Comparison of ENCODE assay signal across 10 cellular contexts in genomic region chr5:159179556-159180305, GRCh38. TPM values are rescaled to one million over a fixed set of nuclear protein-coding genes. Genes with fewer than 3 reads are reported as not detected.
DNase-seq lines count a peak whose midpoint lies in the region; ATAC-seq, FAIRE-seq and TF ChIP-seq lines count a peak whose summit lies in the region.
"Had no signal": no experiment of that assay in that cellular context is flagged by ENCODE, and none has a peak within 500 bp of the region (broad histone marks: within the 10 kb centered on the region; RNA-seq: fewer than 3 reads in every experiment).

No MANE protein-coding gene starts in this region.

- H2BK20ac ChIP-seq in IMR-90 (ENCODE audit: low read depth, low read length), result peak overlapping the region; percentile 86

- BruUV-seq in IMR-90 (replicated peaks; lab: Mats Ljungman, UMichigan), result TSS peak; percentile 92
- BruUV-seq in K562 (replicated peaks; lab: Mats Ljungman, UMichigan), result no TSS peak

- H3K4me3 ChIP-seq in IMR-90 (ENCODE audit: insufficient read depth, low read depth, low read length) (no peak overlapping the region), K562 (no peak overlapping the region)

- in situ Hi-C loops in IMR-90 (cut with MboI; ENCODE audit: low sequenced_read_pairs), result loop anchor here (25.0 kb wide), 1 partner anchor 1617 kb away; no protein-coding TSS in a partner anchor
- in situ Hi-C loops in K562 (cut with MboI), result no loop called here

- no peak for TF ChIP-seq EP300 in K562 (IDR thresholded peaks at IDR 0.05; ENCODE audit: low read length)

- H3K27me3 ChIP-seq in IMR-90 (ENCODE audit: control insufficient read depth, insufficient read depth, low read length) (no peaks in the 10 kb centered on the region), K562 (ENCODE audit: control insufficient read depth in 2 of 2, insufficient read depth in 2 of 2, low read length in 2 of 2) (no peaks in the 10 kb centered on the region)

- peak overlapping the region; percentile 95 for H2AK5ac ChIP-seq in IMR-90 (ENCODE audit: low read depth, low read length)

- peak overlapping the region; percentile 70 to 92 for H4K8ac ChIP-seq in IMR-90 (ENCODE audit: low read depth in 2 of 2, low read length in 2 of 2)

- H2BK15ac ChIP-seq in IMR-90 (ENCODE audit: low read depth, low read length), result peak overlapping the region; percentile 96

- intact Hi-C loops in CD14-positive monocyte (cut with micrococcal nuclease) (no loop called here), IMR-90 (cut with micrococcal nuclease) (no loop called here), K562 (cut with micrococcal nuclease) (loop anchor here (2.0 kb wide), 1 partner anchor 27 kb away; no protein-coding TSS in a partner anchor)

- peak overlapping the region; percentile 100 for H3K18ac ChIP-seq in IMR-90 (ENCODE audit: low read depth, low read length)

- H3K36me3 ChIP-seq in IMR-90 (ENCODE audit: control insufficient read depth, insufficient read depth, low read length), result peaks cover 6% of the 10 kb centered on the region
- H3K36me3 ChIP-seq in K562 (ENCODE audit: control insufficient read depth, insufficient read depth, low read length), result peaks cover 64% of the 10 kb centered on the region; the same call in 2 of the 3 replicates

- H3K9me3 ChIP-seq in IMR-90 (ENCODE audit: control insufficient read depth, insufficient read depth, low read length), result no peaks in the 10 kb centered on the region
- no peaks in the 10 kb centered on the region for H3K9me3 ChIP-seq in K562 (replicated peaks; ENCODE audit: control insufficient read depth, insufficient read depth, low read depth, low read length)

- no peak for FAIRE-seq in K562 (lab: Jason Lieb, UNC)

- peaks cover 17 to 36% of the 10 kb centered on the region in 2 experiments for H3K79me1 ChIP-seq in IMR-90 (ENCODE audit: low read depth in 1 of 2, low read length in 2 of 2)

- 100% methylated on average over 1 of the region's 3 CpGs; no CpG with 5 or more reads in 1 of the 2 experiments for WGBS in IMR-90 (ENCODE audit: extremely low coverage in 2 of 2, insufficient read length in 1 of 2), 2 experiments
- WGBS in K562 (ENCODE audit: insufficient coverage, low coverage, missing lambda C conversion rate), result 23% methylated on average over 3 of the region's 3 CpGs

- peaks cover 57% of the 10 kb centered on the region for H3K79me2 ChIP-seq in K562 (ENCODE audit: control insufficient read depth, insufficient read depth, low read length)
- H3K79me2 ChIP-seq: parathyroid adenoma had no signal

- H3K27me3 Mint-ChIP-seq in CD14-positive monocyte (ENCODE audit: low read depth in 3 of 3), result no peaks in the 10 kb centered on the region
- no peaks in the 10 kb centered on the region for H3K27me3 Mint-ChIP-seq in nephron (ENCODE audit: low read depth)

- H3K23ac ChIP-seq in IMR-90 (ENCODE audit: low read depth, low read length), result peak overlapping the region; percentile 47

- H3K36me3 Mint-ChIP-seq in CD14-positive monocyte (peaks cover 50 to 58% of the 10 kb centered on the region in 2 donors), nephron (ENCODE audit: low read depth) (peaks cover 38% of the 10 kb centered on the region)

- TF ChIP-seq POLR2A in IMR-90 (IDR thresholded peaks at IDR 0.05; ENCODE audit: low read depth, low read length) (no peak), K562 (conservative IDR thresholded peaks at IDR 0.05) (no peak)

- H3K9ac ChIP-seq in IMR-90 (ENCODE audit: low read depth, low read length) (peak overlapping the region; percentile 66), K562 (ENCODE audit: insufficient read depth in 1 of 2, low read depth in 2 of 2, low read length in 2 of 2) (no peak overlapping the region)
- H3K9ac ChIP-seq: parathyroid adenoma had no signal

- peaks cover 7% of the 10 kb centered on the region; the same call in 1 of the 2 replicates for H3K9me1 ChIP-seq in IMR-90 (ENCODE audit: insufficient read depth, low read length)
- H3K9me1 ChIP-seq in K562 (ENCODE audit: control insufficient read depth, insufficient read depth, low read length), result no peaks in the 10 kb centered on the region

- H3K4me1 Mint-ChIP-seq in CD14-positive monocyte, result peaks cover 21% of the 10 kb centered on the region
- peaks cover 27% of the 10 kb centered on the region for H3K4me1 Mint-ChIP-seq in nephron

- TF ChIP-seq CTCF in CD14-positive monocyte (IDR thresholded peaks at IDR 0.05) (no peak), IMR-90 (conservative IDR thresholded peaks at IDR 0.05; ENCODE audit: low read depth, low read length) (no peak), K562 (IDR thresholded peaks at IDR 0.05 in 2 of 3, conservative IDR thresholded peaks at IDR 0.05 in 1 of 3; ENCODE audit: insufficient read depth in 2 of 3, low read depth in 1 of 3, low read length in 3 of 3) (no peak), nephron (IDR thresholded peaks at IDR 0.05; ENCODE audit: unreplicated experiment in 3 of 3) (no peak), omental fat pad (IDR thresholded peaks at IDR 0.05) (no peak)

- CTCF ChIA-PET in IMR-90 (lab: Yijun Ruan, JAX) (no interaction called here), K562 (lab: Yijun Ruan, JAX; ENCODE audit: low intra/inter-chr PET ratio) (interaction anchor here (1.3 kb wide), 1 partner anchor 138 kb away, joined by 3 read pairs; no protein-coding TSS in a partner anchor)

- TF ChIP-seq RAD21 in IMR-90 (IDR thresholded peaks at IDR 0.05; ENCODE audit: low read length) (no peak), K562 (CRISPR knock-in tag; conservative IDR thresholded peaks at IDR 0.05 in 1 of 2, IDR thresholded peaks at IDR 0.05 in 1 of 2) (no peak)

- dilution Hi-C loops in IMR-90 (cut with HindIII; ENCODE audit: low sequenced_read_pairs, unreplicated experiment), result no loop called here

- H2BK5ac ChIP-seq in IMR-90 (ENCODE audit: low read depth, low read length, poor library complexity, severe bottlenecking), result peak overlapping the region; percentile 97

- no peak for ATAC-seq in IMR-90 (ENCODE audit: low read depth)
- peak; percentile 18 for ATAC-seq in K562
- no peak for ATAC-seq in omental fat pad (ENCODE audit: low FRiP score)
- no peak for ATAC-seq in HG03571 (IDR thresholded peaks at IDR 0.05; ENCODE audit: unreplicated experiment)

- H4K20me1 ChIP-seq in IMR-90 (ENCODE audit: insufficient read depth, low read length), result no peaks in the 10 kb centered on the region
- H4K20me1 ChIP-seq in K562 (replicated peaks; ENCODE audit: control insufficient read depth, insufficient read depth, low read length), result no peaks in the 10 kb centered on the region; the same call in 1 of the 2 replicates

- peak overlapping the region; percentile 100 for H4K5ac ChIP-seq in IMR-90 (ENCODE audit: low read depth, low read length)

- H2AK9ac ChIP-seq in IMR-90 (replicated peaks; ENCODE audit: low read depth, low read length, poor library complexity), result no peak overlapping the region

- H3K4ac ChIP-seq in IMR-90 (ENCODE audit: low read depth, low read length), result peak overlapping the region; percentile 82

- H3K4me1 ChIP-seq in IMR-90 (ENCODE audit: control insufficient read depth, insufficient read depth, low read length) (peaks cover 22% of the 10 kb centered on the region), K562 (replicated peaks in 1 of 2; ENCODE audit: control insufficient read depth in 2 of 2, insufficient read depth in 2 of 2, low read length in 2 of 2) (peaks cover 0 to 13% of the 10 kb centered on the region in 2 experiments; a peak in 2 of 5 replicates)

- peak overlapping the region; percentile 92 for H2BK120ac ChIP-seq in IMR-90 (ENCODE audit: low read depth, low read length)

- H3K14ac ChIP-seq in IMR-90 (replicated peaks; ENCODE audit: low read depth, low read length), result peak overlapping the region; percentile 95

- POLR2A ChIA-PET in IMR-90 (lab: Charles Lee; ENCODE audit: unreplicated experiment) (interaction anchor here (1.0 kb wide), 1 partner anchor 28 kb away, joined by 3 read pairs; no protein-coding TSS in a partner anchor), K562 (lab: Yijun Ruan, JAX) (interaction anchor here (1.0 to 1.5 kb wide), 2 partner anchors 11 to 28 kb away, joined by 3 read pairs; no protein-coding TSS in a partner anchor)

- H3K4me3 Mint-ChIP-seq in CD14-positive monocyte (no peak overlapping the region), nephron (no peak overlapping the region)

- no peaks in the 10 kb centered on the region for H3K9me3 Mint-ChIP-seq in CD14-positive monocyte
- H3K9me3 Mint-ChIP-seq in nephron, result no peaks in the 10 kb centered on the region

- peak overlapping the region; percentile 49 for H3K4me2 ChIP-seq in IMR-90 (ENCODE audit: low read depth, low read length)
- no peak overlapping the region for H3K4me2 ChIP-seq in K562 (ENCODE audit: insufficient read depth, low read length)

- peak overlapping the region; percentile 56 to 88 (median 81) for H3K27ac Mint-ChIP-seq in CD14-positive monocyte
- H3K27ac Mint-ChIP-seq in nephron, result peak overlapping the region; percentile 80 to 86 (median 84)

- H2AFZ ChIP-seq in IMR-90 (replicated peaks; ENCODE audit: low read length, poor library complexity) (no peak overlapping the region), K562 (ENCODE audit: low read depth, low read length) (no peak overlapping the region)
- H2AFZ ChIP-seq: parathyroid adenoma had no signal

- DNase-seq in CD14-positive monocyte (ENCODE audit: low spot score) (no peak), IMR-90 (peak; percentile 22), K562 (ENCODE audit: extremely low read depth in 1 of 4, low spot score in 3 of 4) (no peak), NCI-H748 (lab: John Stamatoyannopoulos, UW; ENCODE audit: unreplicated experiment) (no peak), substantia nigra (lab: John Stamatoyannopoulos, UW) (no peak), omental fat pad (ENCODE audit: low spot score) (no peak)
- DNase-seq: NCI-H2171 treated with DMSO at 0.1 percent for 48 hours had no signal

- H4K91ac ChIP-seq in IMR-90 (ENCODE audit: insufficient read depth, low read depth, low read length), result peak overlapping the region; percentile 88

- H3K56ac ChIP-seq in IMR-90 (ENCODE audit: extremely low read depth, insufficient read depth, low read length), result peak overlapping the region; percentile 85

- H3K27ac ChIP-seq in IMR-90 (ENCODE audit: insufficient read depth, low read length) (peak overlapping the region; percentile 93), K562 (ENCODE audit: extremely low read depth, low read depth, low read length) (peak overlapping the region; percentile 60; the same call in 1 of the 3 replicates), substantia nigra (ENCODE audit: low read depth, low read length, poor library complexity, severe bottlenecking) (no peak overlapping the region)
- H3K27ac ChIP-seq: parathyroid adenoma had no signal

RNA-seq across cellular contexts. Expression of gene RNF145, which starts 29.6 kb away (rescaled TPM):
- polyA plus RNA-seq in CD14-positive monocyte (10 to 100 TPM in 1 of 2 donors, 1 to 10 TPM in 1; 9.1 to 11.5 TPM), IMR-90 (2012; rRNA removed) (44.9 and 57.0 TPM in 2 replicates), K562 (2011; rRNA removed) (26.2 and 40.7 TPM in 2 replicates), K562 (2014; fragmentation: Illumina TruSeq; extraction: Trizol) (35.4 and 38.1 TPM in 2 replicates), K562 (2014; fragmentation: Nextera tagmentation; extraction: Ambion mirVana) (10 to 100 TPM; 13.6 to 18.8 TPM), K562 (2014; rRNA removed) (30.4 and 30.5 TPM in 2 replicates)
- total RNA-seq in IMR-90 (2012; rRNA removed) (50.0 and 68.0 TPM in 2 replicates), K562 (2014; rRNA removed) (20.3 and 24.3 TPM in 2 replicates), K562 (2014; rRNA removed; fragmentation: Illumina TruSeq; extraction: Trizol) (21.8 and 29.5 TPM in 2 replicates), K562 (2015; rRNA removed; fragmentation: Illumina TruSeq; extraction: Trizol) (23.8 and 25.4 TPM in 2 replicates), K562 (2021) (35.4 and 39.5 TPM in 2 replicates), omental fat pad (10 to 100 TPM; 39.7 to 56.4 (median 53.1) TPM)
- 14.3 and 27.2 TPM in 2 replicates for polyA plus RNA-seq in IMR-90 (2012; cell fraction: cytosol; rRNA removed)
- 8.4 and 77.6 TPM in 2 replicates for polyA plus RNA-seq in IMR-90 (2012; cell fraction: nucleus; rRNA removed; ENCODE audit: low replicate concordance)
- 42.1 and 93.4 TPM in 2 replicates for total RNA-seq in K562 (2011; cell fraction: chromatin; rRNA removed; ENCODE audit: low replicate concordance)
- total RNA-seq in K562 (2011; cell fraction: nucleolus; rRNA removed), result 32.7 and 49.0 TPM in 2 replicates
- total RNA-seq in K562 (2011; cell fraction: nucleoplasm; rRNA removed), result 61.5 and 67.7 TPM in 2 replicates
- 10.7 and 19.3 TPM in 2 replicates for polyA plus RNA-seq in K562 (2011; cell fraction: cytosol; rRNA removed)
- polyA plus RNA-seq in K562 (2011; cell fraction: nucleus; rRNA removed), result 34.2 and 35.9 TPM in 2 replicates
- 30.1 and 36.5 TPM in 2 replicates for polyA plus RNA-seq in K562 (2012)
- 30.0 and 36.5 TPM in 2 replicates for polyA minus RNA-seq in K562 (2011; rRNA and poly(A)+ RNA removed)
- polyA minus RNA-seq in K562 (2011; cell fraction: cytosol; rRNA and poly(A)+ RNA removed), result 10.1 and 12.3 TPM in 2 replicates
- 21.9 and 33.2 TPM in 2 replicates for polyA minus RNA-seq in K562 (2011; cell fraction: nucleus; rRNA and poly(A)+ RNA removed)
